ENCODE assay signal across 7 cellular contexts in the genomic region with DNA sequence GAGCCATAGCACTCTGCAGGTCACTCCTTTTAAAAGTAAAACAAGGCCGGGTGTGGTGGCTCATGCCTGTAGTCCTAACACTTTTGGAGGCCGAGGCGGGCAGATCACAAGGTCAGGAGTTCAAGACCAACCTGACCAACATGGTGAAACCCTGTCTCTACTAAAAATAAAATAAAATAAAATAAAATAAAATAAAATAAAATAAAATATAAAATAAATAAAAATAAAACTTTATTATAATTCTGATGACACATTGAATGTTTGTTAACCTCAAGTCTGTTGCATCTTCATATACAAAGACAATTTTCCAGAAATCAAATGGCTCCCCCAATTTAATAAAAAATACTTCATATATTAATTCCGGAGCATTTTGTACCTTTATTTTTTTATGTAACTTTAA. TPM values are rescaled to one million over a fixed set of nuclear protein-coding genes. Genes with fewer than 3 reads are reported as not detected.
"Had no signal": no experiment of that assay in that cellular context is flagged by ENCODE, and none has a peak within 500 bp of the region (broad histone marks: within the 10 kb centered on the region; RNA-seq: fewer than 3 reads in every experiment).

No MANE protein-coding gene starts in this region.

RNA-seq across cellular contexts. Expression of a gene that starts 32.0 kb away (rescaled TPM):
- total RNA-seq: Peyer's patch, Right ventricle myocardium inferior, Right ventricle myocardium superior, RPMI7951, SJCRH30, SJSA1, SK-MEL-5 had no signal
